Comparison of ENCODE assay signal across 8 cellular contexts in the genomic region with DNA sequence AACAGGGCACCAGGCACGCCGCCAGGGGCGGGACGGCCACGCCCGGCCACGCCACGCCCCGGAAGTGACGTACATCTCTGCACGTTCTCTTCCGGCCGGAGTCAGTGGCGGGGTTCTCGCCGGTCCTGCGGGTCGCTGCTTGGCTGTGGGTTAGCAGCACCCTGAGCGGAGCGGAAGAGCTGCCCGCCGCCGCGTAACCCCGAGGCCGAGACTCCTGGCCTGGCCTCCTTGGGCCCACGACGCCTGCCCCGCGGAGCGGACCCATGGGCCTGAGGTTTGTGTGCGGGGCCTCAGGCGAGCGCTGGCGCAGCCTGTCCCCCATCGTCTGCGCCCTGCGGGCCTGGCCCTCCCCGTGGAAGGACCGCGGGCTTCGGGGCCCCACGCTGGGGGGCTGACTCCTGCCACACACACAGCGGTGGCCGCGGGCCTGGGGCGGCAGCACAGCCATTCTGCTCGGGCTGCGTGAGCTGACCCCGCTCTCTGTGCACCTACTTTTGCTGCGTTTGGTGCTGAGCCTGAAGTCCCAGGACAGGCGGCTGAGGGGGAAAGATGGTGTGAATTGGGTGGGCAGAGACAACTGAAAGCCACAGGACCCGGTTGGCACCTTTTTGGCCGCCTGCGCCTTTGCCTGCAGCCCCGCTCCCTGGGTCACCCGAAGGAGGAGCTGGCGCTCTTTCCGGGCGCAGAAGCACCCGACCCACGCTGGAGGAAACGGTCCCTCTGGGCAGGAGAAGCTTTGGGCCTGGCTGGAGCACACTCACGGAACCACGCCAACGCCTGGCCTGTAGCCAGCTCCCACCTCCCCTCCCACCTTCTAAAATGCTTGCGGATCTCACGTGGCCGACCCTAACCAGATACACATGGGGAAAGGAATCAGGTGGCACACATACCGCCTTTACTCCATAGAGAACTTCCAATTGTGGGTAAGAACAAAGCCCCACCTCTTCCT. TPM values are rescaled to one million over a fixed set of nuclear protein-coding genes. Genes with fewer than 3 reads are reported as not detected.
A peak's percentile ranks its signal among the peaks of the same experiment; 100 is the strongest.
DNase-seq lines count a peak whose midpoint lies in the region; ATAC-seq and TF ChIP-seq lines count a peak whose summit lies in the region.

No MANE protein-coding gene starts in this region.

- peak overlapping the region; percentile 89 for H3K27ac ChIP-seq in CD4-positive, CD25-positive, alpha-beta regulatory T cell (ENCODE audit: insufficient read depth, low read length, poor library complexity, severe bottlenecking)
- H3K27ac ChIP-seq in HUES48 (ENCODE audit: low read depth, low read length) (peak overlapping the region; percentile 72), endodermal cell (ENCODE audit: low read depth, low read length) (peak overlapping the region; percentile 59), mesodermal cell (ENCODE audit: low read depth, low read length, severe bottlenecking) (peak overlapping the region; percentile 62)

- H3K9ac ChIP-seq in HUES48 (ENCODE audit: low read depth, low read length) (peak overlapping the region; percentile 80), endodermal cell (ENCODE audit: extremely low read depth, low read length, poor library complexity, severe bottlenecking) (peak overlapping the region; percentile 81)

- peaks cover 11% of the 10 kb centered on the region for H3K36me3 Mint-ChIP-seq in CD4-positive, CD25-positive, alpha-beta regulatory T cell
- H3K36me3 Mint-ChIP-seq in endodermal cell (ENCODE audit: low read depth): peaks cover 33% of the 10 kb centered on the region

- peak; percentile 64 to 68 for ATAC-seq in CD4-positive, CD25-positive, alpha-beta regulatory T cell (ENCODE audit: low read depth in 2 of 2)
- peak; percentile 33 for ATAC-seq in GM19455 (IDR thresholded peaks at IDR 0.05; ENCODE audit: unreplicated experiment)

- no peaks in the 10 kb centered on the region for H3K9me3 Mint-ChIP-seq in CD4-positive, CD25-positive, alpha-beta regulatory T cell
- no peaks in the 10 kb centered on the region for H3K9me3 Mint-ChIP-seq in endodermal cell

- peak overlapping the region; percentile 88 to 97 (median 90) for H3K4me3 Mint-ChIP-seq in CD4-positive, CD25-positive, alpha-beta regulatory T cell
- peak overlapping the region; percentile 75 for H3K4me3 Mint-ChIP-seq in endodermal cell

- no peaks in the 10 kb centered on the region for H3K9me3 ChIP-seq in CD4-positive, CD25-positive, alpha-beta regulatory T cell (ENCODE audit: control insufficient read depth in 2 of 2, low read length in 2 of 2)
- H3K9me3 ChIP-seq in HUES48 (ENCODE audit: control insufficient read depth, insufficient read depth, low read length) (no peaks in the 10 kb centered on the region), endodermal cell (ENCODE audit: control insufficient read depth, low read length) (no peaks in the 10 kb centered on the region), mesodermal cell (ENCODE audit: control insufficient read depth, low read length) (no peaks in the 10 kb centered on the region)

- 1 to 3% methylated on average over 24 to 70 of the region's 70 CpGs for WGBS in endodermal cell (ENCODE audit: insufficient coverage in 1 of 2, insufficient read length in 1 of 2), 2 experiments
- 1 to 3% methylated on average over 39 to 61 of the region's 70 CpGs for WGBS in mesodermal cell (ENCODE audit: insufficient coverage in 2 of 2), 2 experiments

- peak overlapping the region; percentile 90 to 96 (median 90) for H3K27ac Mint-ChIP-seq in CD4-positive, CD25-positive, alpha-beta regulatory T cell
- peak overlapping the region; percentile 86 for H3K27ac Mint-ChIP-seq in endodermal cell

- DNase-seq in CD4-positive, CD25-positive, alpha-beta regulatory T cell: peak; percentile 94 to 95 (median 95)
- DNase-seq in NOMO-1 treated with DMSO at 0.1 percent for 48 hours (lab: John Stamatoyannopoulos, UW; ENCODE audit: unreplicated experiment): peak; percentile 83
- DNase-seq in activated CD8-positive, alpha-beta memory T cell treated with anti-CD3 and anti-CD28 coated beads, Interleukin-2, amount 50 U/mL, for 1 hour (ENCODE audit: extremely low read depth): peak; percentile 88
- peak; percentile 96 for DNase-seq in endodermal cell
- DNase-seq in stimulated activated CD8-positive, alpha-beta memory T cell treated with anti-CD3 and anti-CD28 coated beads, Interleukin-12 subunit alpha, Interleukin-12 subunit beta, amount 100 ng/mL, for 4 hours (ENCODE audit: low read depth): peak; percentile 94

- H3K4me1 ChIP-seq in CD4-positive, CD25-positive, alpha-beta regulatory T cell (ENCODE audit: control insufficient read depth, insufficient read depth, low read length, poor library complexity, severe bottlenecking): peaks cover 56% of the 10 kb centered on the region
- H3K4me1 ChIP-seq in HUES48 (ENCODE audit: control insufficient read depth, insufficient read depth, low read length): peaks cover 11% of the 10 kb centered on the region
- peaks cover 18% of the 10 kb centered on the region for H3K4me1 ChIP-seq in endodermal cell (ENCODE audit: control insufficient read depth, insufficient read depth, low read length)
- H3K4me1 ChIP-seq in mesodermal cell (ENCODE audit: control insufficient read depth, insufficient read depth, low read length, poor library complexity, severe bottlenecking): peaks cover 23% of the 10 kb centered on the region

- peaks cover 26% of the 10 kb centered on the region for H3K36me3 ChIP-seq in CD4-positive, CD25-positive, alpha-beta regulatory T cell (ENCODE audit: control insufficient read depth, insufficient read depth, low read length)
- H3K36me3 ChIP-seq in HUES48 (ENCODE audit: control insufficient read depth, insufficient read depth, low read length) (peaks cover 57% of the 10 kb centered on the region), endodermal cell (ENCODE audit: control insufficient read depth, insufficient read depth, low read length) (peaks cover 38% of the 10 kb centered on the region), mesodermal cell (ENCODE audit: control insufficient read depth, insufficient read depth, low read length) (peaks cover 65% of the 10 kb centered on the region)

- no peaks in the 10 kb centered on the region for H3K27me3 ChIP-seq in CD4-positive, CD25-positive, alpha-beta regulatory T cell (ENCODE audit: control insufficient read depth, insufficient read depth, low read length)
- H3K27me3 ChIP-seq in HUES48 (ENCODE audit: control insufficient read depth, insufficient read depth, low read length) (no peaks in the 10 kb centered on the region), endodermal cell (ENCODE audit: control insufficient read depth, insufficient read depth, low read length, poor library complexity, severe bottlenecking) (no peaks in the 10 kb centered on the region)

- TF ChIP-seq CTCF in endodermal cell (conservative IDR thresholded peaks at IDR 0.05): peak; percentile 21

- H3K27me3 Mint-ChIP-seq in CD4-positive, CD25-positive, alpha-beta regulatory T cell: peaks cover 5% of the 10 kb centered on the region
- H3K27me3 Mint-ChIP-seq in endodermal cell (ENCODE audit: insufficient read depth): no peaks in the 10 kb centered on the region

- peak overlapping the region; percentile 86 for H3K4me3 ChIP-seq in CD4-positive, CD25-positive, alpha-beta regulatory T cell (ENCODE audit: low read depth, low read length)
- H3K4me3 ChIP-seq in HUES48 (ENCODE audit: low read depth, low read length) (peak overlapping the region; percentile 94), endodermal cell (ENCODE audit: low read length) (peak overlapping the region; percentile 90), mesodermal cell (ENCODE audit: extremely low read depth, insufficient read depth, low read length, poor library complexity, severe bottlenecking) (peak overlapping the region; percentile 86)

- H3K4me1 Mint-ChIP-seq in CD4-positive, CD25-positive, alpha-beta regulatory T cell: peaks cover 4 to 54% (median 31%) of the 10 kb centered on the region in 4 donors
- peaks cover 27% of the 10 kb centered on the region for H3K4me1 Mint-ChIP-seq in endodermal cell

RNA-seq across cellular contexts. Expression of a gene that starts 28.1 kb away (rescaled TPM):
- 25.8 TPM for total RNA-seq in CD4-positive, CD25-positive, alpha-beta regulatory T cell
- 10 to 100 TPM in 2 of 4 donors, 1 to 10 TPM in 2; 7.6 to 15.0 (median 9.7) TPM for polyA plus RNA-seq in CD4-positive, CD25-positive, alpha-beta regulatory T cell
- 10 to 100 TPM; 23.0 to 31.9 TPM for total RNA-seq in endodermal cell
- 20.5 TPM for polyA plus RNA-seq in endodermal cell (2013, experiment 1 of 2)
- polyA plus RNA-seq in endodermal cell (2013, experiment 2 of 2): 18.2 TPM
- polyA plus RNA-seq in mesodermal cell (2013, experiment 1 of 2): 21.0 TPM
- polyA plus RNA-seq in mesodermal cell (2013, experiment 2 of 2): 20.6 TPM

RNA-seq across cellular contexts. Expression of a gene that starts 28.3 kb away (rescaled TPM):
- 2.8 TPM for total RNA-seq in CD4-positive, CD25-positive, alpha-beta regulatory T cell
- 1 to 10 TPM in 2 of 4 donors, under 1 TPM in 2; 0.64 to 1.3 (median 1.0) TPM for polyA plus RNA-seq in CD4-positive, CD25-positive, alpha-beta regulatory T cell
- total RNA-seq in endodermal cell: 1 to 10 TPM; 2.8 to 4.2 TPM
- 3.5 TPM for polyA plus RNA-seq in endodermal cell (2013, experiment 1 of 2)
- 4.0 TPM for polyA plus RNA-seq in endodermal cell (2013, experiment 2 of 2)
- polyA plus RNA-seq in mesodermal cell (2013, experiment 1 of 2): 4.3 TPM
- polyA plus RNA-seq in mesodermal cell (2013, experiment 2 of 2): 4.2 TPM

Comparison
In these comparisons a context has a peak if more than half of its experiments do, and no peak if none do; other contexts are left out.
1. Peak in every context shown above with its lines: DNase-seq, ATAC-seq, H3K4me3 ChIP-seq and H3K27ac ChIP-seq.